In genomic region chr18:73653251-73653650, GRCh38 we compare ENCODE assay signal across 27 cellular contexts.
"Had no signal": no experiment of that assay in that cellular context is flagged by ENCODE, and none has a peak within 500 bp of the region (broad histone marks: within the 10 kb centered on the region; RNA-seq: fewer than 3 reads in every experiment).

No MANE protein-coding gene starts in this region.

- H3K9me3 ChIP-seq: body of pancreas, esophagus squamous epithelium had no signal

- DNase-seq: activated B cell treated with CpG ODN at 0.5 μM for 24 hours; activated CD4-positive, alpha-beta T cell treated with anti-CD3 and anti-CD28 coated beads for 48 hours; activated CD4-positive, alpha-beta T cell treated with anti-CD3 and anti-CD28 coated beads, Interleukin-2, amount 50 U/mL, for 1 hour; activated CD4-positive, alpha-beta T cell treated with anti-CD3 and anti-CD28 coated beads, Interleukin-2, amount 50 U/mL, for 48 hours; activated CD8-positive, alpha-beta memory T cell treated with anti-CD3 and anti-CD28 coated beads for 24 hours; activated CD8-positive, alpha-beta T cell treated with anti-CD3 and anti-CD28 coated beads for 36 hours; activated effector memory CD4-positive, alpha-beta T cell treated with Interleukin-2 at 50 U/mL for 16 hours; activated gamma-delta T cell treated with Interleukin-2 at 50 U/mL for 16 hours; activated naive CD4-positive, alpha-beta T cell treated with anti-CD3 and anti-CD28 coated beads, Interleukin-2, amount 50 U/mL, for 16 hours; activated naive CD4-positive, alpha-beta T cell treated with Interleukin-2 at 50 U/mL for 16 hours; activated T-cell treated with anti-CD3 and anti-CD28 coated beads, Interleukin-2, amount 50 U/mL, for 4 hours; amniotic stem cell; aorta; body of pancreas; dorsolateral prefrontal cortex; effector memory CD4-positive, alpha-beta T cell; endodermal cell; esophagus squamous epithelium; head of caudate nucleus; T-helper 1 cell; T-helper 17 cell; T1000; WERI-Rb-1 had no signal

- H3K4me3 ChIP-seq: body of pancreas, coronary artery, dorsolateral prefrontal cortex, esophagus squamous epithelium had no signal

- ATAC-seq: activated CD4-positive, CD25-positive, alpha-beta regulatory T cell treated with anti-CD3 and anti-CD28 coated beads, Interleukin-2, amount 50 U/mL, for 24 hours; activated CD8-positive, alpha-beta T cell treated with anti-CD3 and anti-CD28 coated beads for 36 hours; activated T-cell treated with anti-CD3 and anti-CD28 coated beads, Interleukin-2, amount 50 U/mL, for 4 hours; activated T-helper 17 cell treated with anti-CD3 and anti-CD28 coated beads, Interleukin-2, amount 50 U/mL, for 72 hours; body of pancreas; T-helper 17 cell had no signal

- H3K27me3 ChIP-seq: body of pancreas, dorsolateral prefrontal cortex, esophagus squamous epithelium had no signal

- H3K36me3 ChIP-seq: esophagus squamous epithelium, WERI-Rb-1 had no signal

- H3K27ac ChIP-seq: body of pancreas, coronary artery, dorsolateral prefrontal cortex, esophagus squamous epithelium, WERI-Rb-1 had no signal

- FAIRE-seq: frontal cortex had no signal

- H3K4me1 ChIP-seq: body of pancreas, esophagus squamous epithelium had no signal
